Comparison of ENCODE assay signal across 8 cellular contexts in the genomic region with DNA sequence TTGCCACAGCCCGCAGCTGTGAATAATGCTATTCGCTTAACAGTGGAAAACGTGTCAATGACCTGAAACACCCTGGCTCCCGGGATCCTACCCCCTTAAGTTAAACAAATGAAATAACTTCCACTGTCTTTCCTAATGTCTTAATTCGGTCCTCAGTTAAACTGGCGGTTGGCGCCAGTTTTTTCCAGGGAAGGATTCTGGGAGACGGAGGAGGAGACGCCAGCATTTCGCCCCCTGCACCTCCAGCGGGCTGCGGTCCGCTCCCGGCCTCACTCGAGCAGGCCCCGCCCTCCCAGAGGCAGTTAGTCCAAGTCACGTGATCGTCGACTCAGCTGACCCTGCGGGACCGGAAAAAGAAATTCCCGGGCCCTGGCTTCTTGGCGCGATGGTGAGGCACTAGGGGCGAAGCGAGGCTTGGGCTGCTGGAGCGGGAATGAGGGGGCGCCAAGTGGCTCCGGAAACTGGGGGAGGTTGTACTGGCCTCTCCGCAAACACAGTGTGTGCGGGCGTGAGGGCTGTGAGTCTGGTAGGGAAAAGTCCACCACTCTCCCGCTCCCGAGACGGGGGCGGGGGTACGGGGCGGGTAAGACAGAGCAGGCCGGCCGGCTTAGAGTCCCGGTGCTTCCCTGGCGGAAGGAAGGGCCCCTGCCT. TPM values are rescaled to one million over a fixed set of nuclear protein-coding genes. Genes with fewer than 3 reads are reported as not detected.
DNase-seq lines count a peak whose midpoint lies in the region; ATAC-seq and TF ChIP-seq lines count a peak whose summit lies in the region.

Gene COMMD4 (plus strand): TSS at position 359 of the 651 bp plus-strand sequence. CDS start 27 bp downstream, at position 386.

- H3K79me2 ChIP-seq in ACC112 (ENCODE audit: control insufficient read depth, insufficient read depth, low read length, unreplicated experiment), result peaks cover 12% of the 10 kb centered on the region
- H3K79me2 ChIP-seq in KMS-11 (ENCODE audit: insufficient read depth, low read depth), result peaks cover 7% of the 10 kb centered on the region; the same call in 1 of the 2 replicates

- CTCF ChIA-PET in naive thymus-derived CD4-positive, alpha-beta T cell (lab: Charles Lee), result interaction anchor here (0.6 to 2.1 kb wide), 2 partner anchors 11 to 33 kb away, joined by 4 to 9 read pairs; partner anchors contain the start of gene MAN2C1

- peak within 1 kb of the TSS; percentile 94 for H3K27ac Mint-ChIP-seq in activated T-helper 2 cell treated with anti-CD3 and anti-CD28 coated beads, Interferon-gamma antibody, Interleukin-2, Interleukin-4, amounts not matched to agents 10 μg/mL and 5 μg/mL and 100 μg/mL, durations not matched to agents 14 hours and 24 hours and 36 hours
- H3K27ac Mint-ChIP-seq in naive thymus-derived CD4-positive, alpha-beta T cell, result peak within 1 kb of the TSS; percentile 72 to 95 (median 86)
- H3K27ac Mint-ChIP-seq in stimulated activated effector memory CD8-positive, alpha-beta T cell treated with anti-CD3 and anti-CD28 coated beads, Interleukin-12 subunit alpha, Interleukin-12 subunit beta, amount 100 ng/mL, for 72 hours, result peak within 1 kb of the TSS; percentile 99

- intact Hi-C loops in activated T-helper 2 cell treated with anti-CD3 and anti-CD28 coated beads, Interferon-gamma antibody, Interleukin-2, Interleukin-4, amounts not matched to agents 10 μg/mL and 5 μg/mL and 100 μg/mL, durations not matched to agents 14 hours and 24 hours and 36 hours (cut with micrococcal nuclease), result no loop called here
- intact Hi-C loops in naive thymus-derived CD4-positive, alpha-beta T cell (cut with micrococcal nuclease), result loop anchor here in 1 of 2 donors (1.0 kb wide), 2 partner anchors 11 to 32 kb away; partner anchors contain the start of genes MAN2C1 and NEIL1

- peaks cover 5% of the 10 kb centered on the region for H3K36me3 Mint-ChIP-seq in activated T-helper 2 cell treated with anti-CD3 and anti-CD28 coated beads, Interferon-gamma antibody, Interleukin-2, Interleukin-4, amounts not matched to agents 10 μg/mL and 5 μg/mL and 100 μg/mL, durations not matched to agents 14 hours and 24 hours and 36 hours (ENCODE audit: low read depth)
- peaks cover 0 to 4% (median 3%) of the 10 kb centered on the region in 5 donors for H3K36me3 Mint-ChIP-seq in naive thymus-derived CD4-positive, alpha-beta T cell
- peaks cover 17% of the 10 kb centered on the region for H3K36me3 Mint-ChIP-seq in stimulated activated effector memory CD8-positive, alpha-beta T cell treated with anti-CD3 and anti-CD28 coated beads, Interleukin-12 subunit alpha, Interleukin-12 subunit beta, amount 100 ng/mL, for 72 hours

- H3K9ac ChIP-seq in KMS-11, result peak within 1 kb of the TSS; percentile 65

- peak; percentile 78 for ATAC-seq in naive thymus-derived CD4-positive, alpha-beta T cell
- peak; percentile 82 for ATAC-seq in stimulated activated effector memory CD8-positive, alpha-beta T cell treated with anti-CD3 and anti-CD28 coated beads, Interleukin-12 subunit alpha, Interleukin-12 subunit beta, amount 100 ng/mL, for 72 hours

- peak within 1 kb of the TSS; percentile 66 for H3K4me2 ChIP-seq in KMS-11

- H3K9me3 ChIP-seq in naive thymus-derived CD4-positive, alpha-beta T cell (ENCODE audit: control insufficient read depth in 2 of 3, low read length in 3 of 3), result no peaks in the 10 kb centered on the region

- H2AFZ ChIP-seq in ACC112 (ENCODE audit: low read length, unreplicated experiment), result peak within 1 kb of the TSS; percentile 90
- H2AFZ ChIP-seq in KMS-11 (ENCODE audit: low read depth), result peak within 1 kb of the TSS; percentile 99

- no peaks in the 10 kb centered on the region for H3K9me3 Mint-ChIP-seq in activated T-helper 2 cell treated with anti-CD3 and anti-CD28 coated beads, Interferon-gamma antibody, Interleukin-2, Interleukin-4, amounts not matched to agents 10 μg/mL and 5 μg/mL and 100 μg/mL, durations not matched to agents 14 hours and 24 hours and 36 hours
- no peaks in the 10 kb centered on the region for H3K9me3 Mint-ChIP-seq in naive thymus-derived CD4-positive, alpha-beta T cell
- no peaks in the 10 kb centered on the region for H3K9me3 Mint-ChIP-seq in stimulated activated effector memory CD8-positive, alpha-beta T cell treated with anti-CD3 and anti-CD28 coated beads, Interleukin-12 subunit alpha, Interleukin-12 subunit beta, amount 100 ng/mL, for 72 hours

- H3K36me3 ChIP-seq in ACC112 (ENCODE audit: insufficient read depth, low read length) (no peaks in the 10 kb centered on the region), KMS-11 (ENCODE audit: insufficient read depth) (no peaks in the 10 kb centered on the region)
- H3K36me3 ChIP-seq in naive thymus-derived CD4-positive, alpha-beta T cell (ENCODE audit: control insufficient read depth in 2 of 3, insufficient read depth in 3 of 3, low read length in 3 of 3), result peaks cover 0 to 5% (median 0%) of the 10 kb centered on the region in 3 experiments

- H3K27me3 ChIP-seq in ACC112 (ENCODE audit: insufficient read depth, low read length) (no peaks in the 10 kb centered on the region), KMS-11 (ENCODE audit: insufficient read depth, low read depth) (no peaks in the 10 kb centered on the region)
- no peaks in the 10 kb centered on the region for H3K27me3 ChIP-seq in naive thymus-derived CD4-positive, alpha-beta T cell (ENCODE audit: control insufficient read depth in 2 of 2, insufficient read depth in 2 of 2, low read length in 2 of 2)

- H4K20me1 ChIP-seq in KMS-11 (ENCODE audit: insufficient read depth), result no peaks in the 10 kb centered on the region

- no peaks in the 10 kb centered on the region for H3K27me3 Mint-ChIP-seq in activated T-helper 2 cell treated with anti-CD3 and anti-CD28 coated beads, Interferon-gamma antibody, Interleukin-2, Interleukin-4, amounts not matched to agents 10 μg/mL and 5 μg/mL and 100 μg/mL, durations not matched to agents 14 hours and 24 hours and 36 hours (ENCODE audit: low read depth)
- peaks cover 0 to 6% (median 0%) of the 10 kb centered on the region in 5 donors for H3K27me3 Mint-ChIP-seq in naive thymus-derived CD4-positive, alpha-beta T cell

- peak within 1 kb of the TSS; percentile 48 for H3K27ac ChIP-seq in ACC112 (ENCODE audit: low read depth, low read length)
- peak within 1 kb of the TSS; percentile 25; the same call in 1 of the 2 replicates for H3K27ac ChIP-seq in KMS-11
- peak within 1 kb of the TSS; percentile 70 for H3K27ac ChIP-seq in naive thymus-derived CD4-positive, alpha-beta T cell (ENCODE audit: low read depth, low read length)

- in situ Hi-C loops in GM18951 (cut with MboI; ENCODE audit: low sequenced_read_pairs, unreplicated experiment), result no loop called here

- H3K4me1 ChIP-seq in ACC112 (ENCODE audit: control insufficient read depth, insufficient read depth, low read length, unreplicated experiment) (peaks cover 9% of the 10 kb centered on the region), KMS-11 (ENCODE audit: low read depth, poor library complexity, severe bottlenecking) (peaks cover 20% of the 10 kb centered on the region)
- peaks cover 7 to 11% of the 10 kb centered on the region in 2 donors for H3K4me1 ChIP-seq in naive thymus-derived CD4-positive, alpha-beta T cell (ENCODE audit: control insufficient read depth in 2 of 2, insufficient read depth in 2 of 2, low read length in 2 of 2)

- TF ChIP-seq POLR2A in GM18951 (IDR thresholded peaks at IDR 0.05; ENCODE audit: extremely low read depth, insufficient read depth, insufficient read length), result peak; percentile 63

- TF ChIP-seq CTCF in KMS-11 (conservative IDR thresholded peaks at IDR 0.05; ENCODE audit: low read depth, low read length) (no peak), fibroblast of mammary gland (conservative IDR thresholded peaks at IDR 0.05; ENCODE audit: control insufficient read depth, insufficient read depth, low read depth, low read length) (no peak)

- H3K4me3 ChIP-seq in ACC112 (ENCODE audit: low read depth, low read length), result peak within 1 kb of the TSS; percentile 89
- no peak within 1 kb of the TSS for H3K4me3 ChIP-seq in KMS-11 (IDR thresholded peaks at IDR 0.05; ENCODE audit: insufficient read depth, low read depth, low read length)
- H3K4me3 ChIP-seq in fibroblast of mammary gland (ENCODE audit: control insufficient read depth, low read depth, low read length), result peak within 1 kb of the TSS; percentile 75
- H3K4me3 ChIP-seq in naive thymus-derived CD4-positive, alpha-beta T cell (ENCODE audit: low read length), result peak within 1 kb of the TSS; percentile 77

- H3K4me1 Mint-ChIP-seq in activated T-helper 2 cell treated with anti-CD3 and anti-CD28 coated beads, Interferon-gamma antibody, Interleukin-2, Interleukin-4, amounts not matched to agents 10 μg/mL and 5 μg/mL and 100 μg/mL, durations not matched to agents 14 hours and 24 hours and 36 hours (ENCODE audit: low read depth), result peaks cover 10% of the 10 kb centered on the region
- peaks cover 15 to 27% (median 18%) of the 10 kb centered on the region in 7 donors for H3K4me1 Mint-ChIP-seq in naive thymus-derived CD4-positive, alpha-beta T cell
- peaks cover 20% of the 10 kb centered on the region for H3K4me1 Mint-ChIP-seq in stimulated activated effector memory CD8-positive, alpha-beta T cell treated with anti-CD3 and anti-CD28 coated beads, Interleukin-12 subunit alpha, Interleukin-12 subunit beta, amount 100 ng/mL, for 72 hours

- H3K4me3 Mint-ChIP-seq in activated T-helper 2 cell treated with anti-CD3 and anti-CD28 coated beads, Interferon-gamma antibody, Interleukin-2, Interleukin-4, amounts not matched to agents 10 μg/mL and 5 μg/mL and 100 μg/mL, durations not matched to agents 14 hours and 24 hours and 36 hours (ENCODE audit: low read depth), result peak within 1 kb of the TSS; percentile 97
- H3K4me3 Mint-ChIP-seq in naive thymus-derived CD4-positive, alpha-beta T cell, result peak within 1 kb of the TSS; percentile 84 to 97 (median 90)
- peak within 1 kb of the TSS; percentile 95 for H3K4me3 Mint-ChIP-seq in stimulated activated effector memory CD8-positive, alpha-beta T cell treated with anti-CD3 and anti-CD28 coated beads, Interleukin-12 subunit alpha, Interleukin-12 subunit beta, amount 100 ng/mL, for 72 hours

- POLR2A ChIA-PET in naive thymus-derived CD4-positive, alpha-beta T cell (lab: Charles Lee), result interaction anchor here (0.6 to 3.2 kb wide), 5 partner anchors 12 to 120 kb away, joined by 3 to 11 read pairs (median 4); partner anchors contain the start of genes MAN2C1 and SIN3A

- DNase-seq in RPMI8226, result peak; percentile 97
- DNase-seq in activated T-helper 2 cell treated with anti-CD3 and anti-CD28 coated beads, Interferon-gamma antibody, Interleukin-2, Interleukin-4, amounts not matched to agents 10 μg/mL and 5 μg/mL and 100 μg/mL, durations not matched to agents 14 hours and 24 hours and 36 hours (ENCODE audit: low spot score), result peak; percentile 80
- DNase-seq in fibroblast of mammary gland (ENCODE audit: low read depth), result peak; percentile 95
- peak; percentile 36 to 88 (median 50) for DNase-seq in naive thymus-derived CD4-positive, alpha-beta T cell
- DNase-seq in stimulated activated effector memory CD8-positive, alpha-beta T cell treated with anti-CD3 and anti-CD28 coated beads, Interleukin-12 subunit alpha, Interleukin-12 subunit beta, amount 100 ng/mL, for 72 hours (ENCODE audit: low spot score in 2 of 2), result peak; percentile 71 to 91

RNA-seq across cellular contexts. Expression of gene COMMD4, which starts in this region (rescaled TPM):
- 69.5 and 78.9 TPM in 2 replicates for total RNA-seq in activated T-helper 2 cell treated with anti-CD3 and anti-CD28 coated beads, Interferon-gamma antibody, Interleukin-2, Interleukin-4, amounts not matched to agents 10 μg/mL and 5 μg/mL and 100 μg/mL, durations not matched to agents 14 hours and 24 hours and 36 hours
- total RNA-seq in naive thymus-derived CD4-positive, alpha-beta T cell, result 10 to 100 TPM; 23.4 to 84.2 (median 26.3) TPM
- polyA plus RNA-seq in naive thymus-derived CD4-positive, alpha-beta T cell, result 10 to 100 TPM; 30.2 to 37.5 TPM
